Comparison of ENCODE assay signal across 13 cellular contexts in genomic region chr7:73319541-73319940, GRCh38. TPM values are rescaled to one million over a fixed set of nuclear protein-coding genes. Genes with fewer than 3 reads are reported as not detected.
DNase-seq lines count a peak whose midpoint lies in the region; ATAC-seq, FAIRE-seq and TF ChIP-seq lines count a peak whose summit lies in the region.
"Not testable (repeated sequence)": the region's sequence is repeated elsewhere in the genome, so short reads cannot be mapped to it uniquely, and the experiment has no call there.
"Had no signal": no experiment of that assay in that cellular context is flagged by ENCODE, and none has a peak within 500 bp of the region (broad histone marks: within the 10 kb centered on the region; RNA-seq: fewer than 3 reads in every experiment).

No MANE protein-coding gene starts in this region.

- H4K91ac ChIP-seq in mesenchymal stem cell (ENCODE audit: low read length), result not testable (repeated sequence)

- H2AFZ ChIP-seq in mesenchymal stem cell (ENCODE audit: low read depth, low read length); osteoblast (ENCODE audit: low read length): not testable (repeated sequence)

- not testable (repeated sequence) for H4K20me1 ChIP-seq in osteoblast (ENCODE audit: insufficient read depth, low read length)

- intact Hi-C loops in kidney (cut with DNase I); gastrocnemius medialis (cut with DNase I; ENCODE audit: low total_unique reads): not testable (repeated sequence)

- ATAC-seq in gastrocnemius medialis (peak; percentile 46 to 78), upper lobe of left lung (ENCODE audit: low FRiP score in 2 of 2) (peak; percentile 4 to 66)

- in situ Hi-C loops in gastrocnemius medialis (cut with MboI; ENCODE audit: low sequenced_read_pairs in 4 of 4), result not testable (repeated sequence)

- TF ChIP-seq EP300 in upper lobe of left lung (IDR thresholded peaks at IDR 0.05), result not testable (repeated sequence)

- H3K27ac ChIP-seq in kidney (ENCODE audit: low read depth in 2 of 2, low read length in 2 of 2) (peak overlapping the region; percentile 32 to 43), gastrocnemius medialis (peak overlapping the region; percentile 55 to 82 (median 72))
- not testable (repeated sequence) for H3K27ac ChIP-seq in mesenchymal stem cell (ENCODE audit: low read length, poor library complexity, severe bottlenecking); osteoblast (ENCODE audit: low read depth, low read length); upper lobe of left lung

- H3K4me1 ChIP-seq in BE2C; kidney (ENCODE audit: control insufficient read depth in 1 of 2, insufficient read depth in 1 of 2, low read depth in 1 of 2, low read length in 2 of 2); mesenchymal stem cell (ENCODE audit: control insufficient read depth, insufficient read depth, low read depth, low read length); osteoblast (ENCODE audit: insufficient read depth, low read length); gastrocnemius medialis: not testable (repeated sequence)
- H3K4me1 ChIP-seq in upper lobe of left lung, result peaks cover 4 to 10% (median 7%) of the 10 kb centered on the region in 4 donors

- H2BK12ac ChIP-seq in mesenchymal stem cell (ENCODE audit: low read length in 2 of 2), result not testable (repeated sequence)

- not testable (repeated sequence) for FAIRE-seq in kidney (lab: Jason Lieb, UNC)

- H3K27me3 ChIP-seq in BE2C; osteoblast (ENCODE audit: insufficient read depth, low read length); gastrocnemius medialis; upper lobe of left lung: not testable (repeated sequence)
- H3K27me3 ChIP-seq in mesenchymal stem cell (ENCODE audit: control insufficient read depth in 1 of 2, insufficient read depth in 1 of 2, low read length in 2 of 2), result peaks cover 0 to 33% of the 10 kb centered on the region in 2 experiments

- not testable (repeated sequence) for H3K14ac ChIP-seq in mesenchymal stem cell (ENCODE audit: low read length in 2 of 2)

- not testable (repeated sequence) for H3K79me2 ChIP-seq in osteoblast (ENCODE audit: insufficient read depth, low read length)

- H3K23ac ChIP-seq in mesenchymal stem cell (ENCODE audit: low read length in 2 of 2), result not testable (repeated sequence)

- not testable (repeated sequence) for H3K4ac ChIP-seq in mesenchymal stem cell (ENCODE audit: low read depth in 1 of 2, low read length in 2 of 2)

- H2BK15ac ChIP-seq in mesenchymal stem cell (ENCODE audit: low read depth, poor library complexity, severe bottlenecking), result not testable (repeated sequence)

- not testable (repeated sequence) for TF ChIP-seq CTCF in BE2C (IDR thresholded peaks at IDR 0.05; ENCODE audit: low read depth, low read length); kidney (IDR thresholded peaks at IDR 0.05; ENCODE audit: borderline replicate concordance, extremely low read depth, insufficient read depth); osteoblast (IDR thresholded peaks at IDR 0.05; ENCODE audit: extremely low read depth, low read depth, low read length); gastrocnemius medialis (IDR thresholded peaks at IDR 0.05 in 4 of 5, conservative IDR thresholded peaks at IDR 0.05 in 1 of 5); upper lobe of left lung (IDR thresholded peaks at IDR 0.05)

- not testable (repeated sequence) for TF ChIP-seq POLR2A in gastrocnemius medialis (IDR thresholded peaks at IDR 0.05); upper lobe of left lung (IDR thresholded peaks at IDR 0.05)

- H3K4me3 ChIP-seq in BE2C (ENCODE audit: low read depth, low read length); kidney (ENCODE audit: low read length in 2 of 2); mesenchymal stem cell (ENCODE audit: insufficient read depth in 1 of 2, low read depth in 1 of 2, low read length in 2 of 2); osteoblast (ENCODE audit: insufficient read depth, low read length); upper lobe of left lung: not testable (repeated sequence)
- H3K4me3 ChIP-seq in gastrocnemius medialis, result peak overlapping the region in 1 of 4 donors; percentile 13

- H3K36me3 ChIP-seq in BE2C; kidney (ENCODE audit: control insufficient read depth in 1 of 2, insufficient read depth in 2 of 2, low read length in 2 of 2); mesenchymal stem cell (ENCODE audit: control insufficient read depth in 1 of 2, insufficient read depth in 2 of 2, low read depth in 1 of 2, low read length in 2 of 2); osteoblast (ENCODE audit: insufficient read depth, low read length); gastrocnemius medialis; upper lobe of left lung: not testable (repeated sequence)

- peak overlapping the region; percentile 37 for H4K8ac ChIP-seq in mesenchymal stem cell (ENCODE audit: low read length)

- not testable (repeated sequence) for H3K18ac ChIP-seq in mesenchymal stem cell (ENCODE audit: low read depth in 1 of 2, low read length in 2 of 2)

- 84% methylated on average over 9 of the region's 9 CpGs for WGBS in mesenchymal stem cell
- 73% methylated on average over 9 of the region's 9 CpGs; no CpG with 5 or more reads in 1 of the 2 donors for WGBS in upper lobe of left lung, 2 donors

- DNase-seq in BE2C, result peak; percentile 26
- peak; percentile 6 for DNase-seq in NCI-H2196 (lab: John Stamatoyannopoulos, UW; ENCODE audit: unreplicated experiment)
- DNase-seq in amniotic epithelial cell (ENCODE audit: low read depth), result peak; percentile 35
- not testable (repeated sequence) for DNase-seq in kidney, mesenchymal stem cell
- peak; percentile 78 for DNase-seq in osteoblast (ENCODE audit: insufficient read length, low spot score, missing footprints)
- peak in 1 of 2 donors; percentile 41 for DNase-seq in gastrocnemius medialis
- DNase-seq in upper lobe of left lung, result peak in 1 of 2 donors; percentile 53

- not testable (repeated sequence) for H2BK120ac ChIP-seq in mesenchymal stem cell (ENCODE audit: low read depth, low read length)

- not testable (repeated sequence) for H3K9me3 ChIP-seq in BE2C; kidney (ENCODE audit: control insufficient read depth in 1 of 2, low read length in 2 of 2); mesenchymal stem cell (ENCODE audit: control insufficient read depth, low read length); osteoblast (ENCODE audit: low read depth, low read length); gastrocnemius medialis; upper lobe of left lung

- H3K79me1 ChIP-seq in mesenchymal stem cell (replicated peaks; ENCODE audit: low read length, poor library complexity, severe bottlenecking), result not testable (repeated sequence)

- H2AK5ac ChIP-seq in mesenchymal stem cell (ENCODE audit: low read length, severe bottlenecking), result not testable (repeated sequence)

- not testable (repeated sequence) for H2BK5ac ChIP-seq in mesenchymal stem cell (ENCODE audit: low read depth, low read length, poor library complexity, severe bottlenecking)

- H3K4me2 ChIP-seq in mesenchymal stem cell (ENCODE audit: low read length, poor library complexity, severe bottlenecking); osteoblast (ENCODE audit: insufficient read depth, low read length): not testable (repeated sequence)

- H3K9ac ChIP-seq in kidney (ENCODE audit: low read length in 2 of 2); mesenchymal stem cell (ENCODE audit: low read length): not testable (repeated sequence)

RNA-seq across cellular contexts. Expression of gene TRIM50, which starts 8.3 kb away (rescaled TPM):
- polyA plus RNA-seq in BE2C (2012; ENCODE audit: insufficient read depth, insufficient read length, low read depth), result 0.26 TPM
- total RNA-seq in kidney (0.19 TPM), osteoblast (not detected in 2 replicates), gastrocnemius medialis (under 1 TPM in 1 of 4 donors, not detected in 3; 0.41 TPM), upper lobe of left lung (under 1 TPM in 3 of 6 donors, not detected in 3; 0.13 to 0.55 (median 0.37) TPM)
- 14.0 TPM for polyA plus RNA-seq in kidney (ENCODE audit: insufficient read depth, low read depth, low replicate concordance)
- polyA plus RNA-seq in mesenchymal stem cell (2013, experiment 1 of 2), result not detected
- not detected for polyA plus RNA-seq in mesenchymal stem cell (2013, experiment 2 of 2)
- total RNA-seq: A673; Caco-2; CD8-positive, alpha-beta memory T cell; H7 had no signal
- polyA plus RNA-seq: CD8-positive, alpha-beta memory T cell; GM23338 had no signal

RNA-seq across cellular contexts. Expression of gene FKBP6, which starts 8.4 kb away (rescaled TPM):
- polyA plus RNA-seq in BE2C (2012; ENCODE audit: insufficient read depth, insufficient read length, low read depth), result not detected
- 0.13 TPM for total RNA-seq in kidney
- not detected for polyA plus RNA-seq in kidney (ENCODE audit: insufficient read depth, low read depth, low replicate concordance)
- polyA plus RNA-seq in mesenchymal stem cell (2013, experiment 1 of 2), result not detected
- polyA plus RNA-seq in mesenchymal stem cell (2013, experiment 2 of 2), result not detected
- total RNA-seq in osteoblast, result not detected in 2 replicates
- total RNA-seq in gastrocnemius medialis, result not detected
- under 1 TPM in 1 of 6 donors, not detected in 5; 0.30 TPM for total RNA-seq in upper lobe of left lung
- total RNA-seq: A673; Caco-2; CD8-positive, alpha-beta memory T cell; GM23338 had no signal
- polyA plus RNA-seq: CD8-positive, alpha-beta memory T cell had no signal

RNA-seq across cellular contexts. Expression of gene NSUN5, which starts 10.9 kb away (rescaled TPM):
- 106 TPM for polyA plus RNA-seq in BE2C (2012; ENCODE audit: insufficient read depth, insufficient read length, low read depth)
- total RNA-seq in kidney (25.8 TPM), osteoblast (17.0 and 17.1 TPM in 2 replicates), gastrocnemius medialis (10 to 100 TPM; 35.2 to 48.3 (median 38.9) TPM), upper lobe of left lung (10 to 100 TPM; 19.4 to 34.5 (median 30.9) TPM)
- 24.2 TPM for polyA plus RNA-seq in kidney (ENCODE audit: insufficient read depth, low read depth, low replicate concordance)
- polyA plus RNA-seq in mesenchymal stem cell (2013, experiment 1 of 2), result 11.3 TPM
- polyA plus RNA-seq in mesenchymal stem cell (2013, experiment 2 of 2), result 10.9 TPM
